16 cellular contexts compared by ENCODE assay signal in genomic region chr3:32360514-32360869, GRCh38. TPM values are rescaled to one million over a fixed set of nuclear protein-coding genes. Genes with fewer than 3 reads are reported as not detected.
A peak's percentile ranks its signal among the peaks of the same experiment; 100 is the strongest.
DNase-seq lines count a peak whose midpoint lies in the region; ATAC-seq and TF ChIP-seq lines count a peak whose summit lies in the region.
"Had no signal": no experiment of that assay in that cellular context is flagged by ENCODE, and none has a peak within 500 bp of the region (broad histone marks: within the 10 kb centered on the region; RNA-seq: fewer than 3 reads in every experiment).

No MANE protein-coding gene starts in this region.

- H3K27me3 Mint-ChIP-seq in nephron progenitor cell (ENCODE audit: low read depth, poor library complexity) = peaks cover 15% of the 10 kb centered on the region

- WGBS in hepatocyte (ENCODE audit: low lambda C conversion rate, missing lambda C conversion rate) = 67% methylated on average over 3 of the region's 3 CpGs

- H3K36me3 Mint-ChIP-seq in nephron progenitor cell (ENCODE audit: low read depth) = peaks cover 20% of the 10 kb centered on the region
- H3K36me3 Mint-ChIP-seq: CD14-positive monocyte; CD8-positive, alpha-beta T cell had no signal

- peak; percentile 17 for DNase-seq in NCI-H82 (lab: John Stamatoyannopoulos, UW)
- DNase-seq in NCI-H82 treated with DMSO at 0.1 percent for 48 hours (lab: John Stamatoyannopoulos, UW; ENCODE audit: unreplicated experiment) = no peak
- DNase-seq in hepatocyte (ENCODE audit: low spot score) = no peak
- no peak for DNase-seq in nephron progenitor cell
- no peak for DNase-seq in coronary artery (ENCODE audit: low spot score)
- no peak for DNase-seq in stimulated activated CD4-positive, alpha-beta T cell treated with anti-CD3 and anti-CD28 coated beads, Interleukin-2, amount 100 ng/mL, for 24 hours
- no peak for DNase-seq in left cardiac atrium
- no peak for DNase-seq in kidney glomerular epithelial cell (lab: John Stamatoyannopoulos, UW)
- DNase-seq: CD8-positive, alpha-beta T cell; COR-L47; DMS153; DND-41; GF-D8 had no signal

- no peak overlapping the region for H3K4me3 Mint-ChIP-seq in nephron progenitor cell
- H3K4me3 Mint-ChIP-seq: CD14-positive monocyte; CD8-positive, alpha-beta T cell had no signal

- no peaks in the 10 kb centered on the region for H3K27me3 ChIP-seq in hepatocyte

- intact Hi-C loops in left cardiac atrium (cut with DNase I) = no loop called here

- H3K4me3 ChIP-seq in hepatocyte (no peak overlapping the region), coronary artery (no peak overlapping the region)

- peaks cover 28% of the 10 kb centered on the region for H3K4me1 ChIP-seq in hepatocyte (ENCODE audit: insufficient read depth)

- H3K9me3 Mint-ChIP-seq in nephron progenitor cell = no peaks in the 10 kb centered on the region
- H3K9me3 Mint-ChIP-seq: CD8-positive, alpha-beta T cell had no signal

- H3K9me3 ChIP-seq in hepatocyte (ENCODE audit: low read depth) = no peaks in the 10 kb centered on the region

- ATAC-seq in left cardiac atrium = no peak
- ATAC-seq: CD8-positive, alpha-beta T cell had no signal

- H3K27ac Mint-ChIP-seq in nephron progenitor cell = peak overlapping the region; percentile 88
- H3K27ac Mint-ChIP-seq: CD8-positive, alpha-beta T cell had no signal

- TF ChIP-seq CTCF in hepatocyte (IDR thresholded peaks at IDR 0.05; ENCODE audit: poor library complexity) (no peak), nephron progenitor cell (IDR thresholded peaks at IDR 0.05) (no peak), coronary artery (IDR thresholded peaks at IDR 0.05) (no peak)

- H3K4me2 ChIP-seq in hepatocyte = no peak overlapping the region

- no peaks in the 10 kb centered on the region for H4K20me1 ChIP-seq in hepatocyte (ENCODE audit: insufficient read depth, poor library complexity, severe bottlenecking)

- no peaks in the 10 kb centered on the region for H3K9me2 ChIP-seq in hepatocyte (replicated peaks; ENCODE audit: insufficient read depth)

- peak overlapping the region; percentile 65 for H3K27ac ChIP-seq in hepatocyte
- H3K27ac ChIP-seq in coronary artery = no peak overlapping the region
- H3K27ac ChIP-seq: 22Rv1 had no signal

- H3K4me1 Mint-ChIP-seq in nephron progenitor cell = peaks cover 12% of the 10 kb centered on the region
- H3K4me1 Mint-ChIP-seq: CD14-positive monocyte had no signal

- H3K79me2 ChIP-seq in hepatocyte = no peaks in the 10 kb centered on the region

- no peaks in the 10 kb centered on the region for H3K36me3 ChIP-seq in hepatocyte (replicated peaks; ENCODE audit: insufficient read depth, low read depth)

- H2AFZ ChIP-seq in hepatocyte = no peak overlapping the region

RNA-seq across cellular contexts. Expression of gene CMTM7, which starts 31.2 kb away (rescaled TPM):
- 6.1 and 11.4 TPM in 2 replicates for total RNA-seq in hepatocyte
- polyA plus RNA-seq in hepatocyte = 62.5 and 63.0 TPM in 2 replicates
- 10 to 100 TPM in 1 of 2 donors, 1 to 10 TPM in 1; 8.0 to 10.2 TPM for total RNA-seq in left cardiac atrium
- total RNA-seq: A673 had no signal
